Comparison of ENCODE assay signal across 10 cellular contexts in genomic region chr1:39110325-39110851, GRCh38.
DNase-seq lines count a peak whose midpoint lies in the region; ATAC-seq, FAIRE-seq and TF ChIP-seq lines count a peak whose summit lies in the region.
"Had no signal": no experiment of that assay in that cellular context is flagged by ENCODE, and none has a peak within 500 bp of the region (broad histone marks: within the 10 kb centered on the region; RNA-seq: fewer than 3 reads in every experiment).

No MANE protein-coding gene starts in this region.

- TF ChIP-seq POLR2A in GM12892 (IDR thresholded peaks at IDR 0.05; ENCODE audit: low read depth, low read length) = no peak

- no peaks in the 10 kb centered on the region for H3K36me3 ChIP-seq in right atrium auricular region

- no peak overlapping the region for H3K4me3 ChIP-seq in right atrium auricular region
- H3K4me3 ChIP-seq in skin epidermis = no peak overlapping the region

- no peak for TF ChIP-seq CTCF in right atrium auricular region (IDR thresholded peaks at IDR 0.05)

- FAIRE-seq in GM12892 (lab: Jason Lieb, UNC) = peak; percentile 9

- DNase-seq in GM12892 (ENCODE audit: insufficient read length) = no peak
- peak; percentile 91 for DNase-seq in astrocyte of the hippocampus (ENCODE audit: low read depth, low spot score)
- peak; percentile 62 for DNase-seq in right atrium auricular region (ENCODE audit: low spot score)
- DNase-seq in NCI-H146 (lab: John Stamatoyannopoulos, UW) = no peak
- DNase-seq: Kasumi-1; stimulated activated naive CD4-positive, alpha-beta T cell treated with Interleukin-2 at 50 U/mL for 16 hours had no signal

- peaks cover 3 to 54% of the 10 kb centered on the region in 2 donors for H3K4me1 ChIP-seq in right atrium auricular region

- H3K27me3 ChIP-seq in right atrium auricular region = no peaks in the 10 kb centered on the region

- ATAC-seq in GM19035 (IDR thresholded peaks at IDR 0.05; ENCODE audit: unreplicated experiment) = no peak
- ATAC-seq in HG03354 (IDR thresholded peaks at IDR 0.05; ENCODE audit: poor library complexity, severe bottlenecking, unreplicated experiment) = no peak
- ATAC-seq in GM21360 (IDR thresholded peaks at IDR 0.05; ENCODE audit: unreplicated experiment) = no peak

- H3K27ac ChIP-seq in right atrium auricular region (peak overlapping the region; percentile 33 to 42), skin epidermis (peak overlapping the region in 18 of 21 experiments; percentile 6 to 87 (median 66))

- no peaks in the 10 kb centered on the region for H3K9me3 ChIP-seq in right atrium auricular region

Comparison
In these comparisons a context has a peak if more than half of its experiments do, and no peak if none do; other contexts are left out.
1. DNase-seq: peak in astrocyte of the hippocampus (single experiment) and right atrium auricular region (single experiment); none in GM12892 (single experiment) and NCI-H146 (single experiment).